In genomic region chr14:53670701-53671100, GRCh38 we compare ENCODE assay signal across 14 cellular contexts.
A peak's percentile ranks its signal among the peaks of the same experiment; 100 is the strongest.
DNase-seq lines count a peak whose midpoint lies in the region; ATAC-seq and TF ChIP-seq lines count a peak whose summit lies in the region.
"Had no signal": no experiment of that assay in that cellular context is flagged by ENCODE, and none has a peak within 500 bp of the region (broad histone marks: within the 10 kb centered on the region; RNA-seq: fewer than 3 reads in every experiment).

No MANE protein-coding gene starts in this region.

- no peak overlapping the region for H2BK5ac ChIP-seq in IMR-90 (ENCODE audit: low read depth, low read length, poor library complexity, severe bottlenecking)

- in situ Hi-C loops in IMR-90 (cut with MboI; ENCODE audit: low sequenced_read_pairs) = no loop called here
- in situ Hi-C loops in astrocyte of the cerebellum (cut with HindIII; ENCODE audit: low sequenced_read_pairs) = no loop called here

- no peak overlapping the region for H4K91ac ChIP-seq in IMR-90 (ENCODE audit: insufficient read depth, low read depth, low read length)

- no peak overlapping the region for H3K27ac ChIP-seq in AG04450 (ENCODE audit: low read depth, low read length)
- no peak overlapping the region for H3K27ac ChIP-seq in IMR-90 (ENCODE audit: insufficient read depth, low read length)
- H3K27ac ChIP-seq in coronary artery = no peak overlapping the region
- no peak overlapping the region for H3K27ac ChIP-seq in spleen
- no peak overlapping the region for H3K27ac ChIP-seq in prostate gland
- H3K27ac ChIP-seq: tibial nerve had no signal

- H4K5ac ChIP-seq in IMR-90 (ENCODE audit: low read depth, low read length) = no peak overlapping the region

- H3K14ac ChIP-seq in IMR-90 (replicated peaks; ENCODE audit: low read depth, low read length) = no peak overlapping the region

- H3K79me1 ChIP-seq in IMR-90 (ENCODE audit: low read depth in 1 of 2, low read length in 2 of 2) = no peaks in the 10 kb centered on the region

- ATAC-seq in IMR-90 (ENCODE audit: low read depth) (peak; percentile 100), GM21381 (IDR thresholded peaks at IDR 0.05; ENCODE audit: unreplicated experiment) (no peak)
- ATAC-seq: sciatic nerve had no signal

- H3K9me3 ChIP-seq in AG04450 (ENCODE audit: control insufficient read depth, insufficient read depth, low read length) = no peaks in the 10 kb centered on the region
- no peaks in the 10 kb centered on the region for H3K9me3 ChIP-seq in IMR-90 (ENCODE audit: control insufficient read depth, insufficient read depth, low read length)
- peaks cover 0 to 9% (median 0%) of the 10 kb centered on the region in 8 donors for H3K9me3 ChIP-seq in spleen
- H3K9me3 ChIP-seq in prostate gland = no peaks in the 10 kb centered on the region

- dilution Hi-C loops in IMR-90 (cut with HindIII; ENCODE audit: low sequenced_read_pairs, unreplicated experiment) = no loop called here

- H3K4me1 ChIP-seq in IMR-90 (ENCODE audit: control insufficient read depth, insufficient read depth, low read length) (peaks cover 4% of the 10 kb centered on the region; the same call in 1 of the 2 replicates), spleen (no peaks in the 10 kb centered on the region), prostate gland (replicated peaks) (no peaks in the 10 kb centered on the region)
- H3K4me1 ChIP-seq: tibial nerve had no signal

- no peak overlapping the region for H3K56ac ChIP-seq in IMR-90 (ENCODE audit: extremely low read depth, insufficient read depth, low read length)

- no peak overlapping the region for H2AFZ ChIP-seq in IMR-90 (replicated peaks; ENCODE audit: low read length, poor library complexity)

- H2AK9ac ChIP-seq in IMR-90 (replicated peaks; ENCODE audit: low read depth, low read length, poor library complexity) = no peak overlapping the region

- BruUV-seq in IMR-90 (replicated peaks; lab: Mats Ljungman, UMichigan) = no TSS peak

- H3K23ac ChIP-seq in IMR-90 (ENCODE audit: low read depth, low read length) = no peak overlapping the region

- intact Hi-C loops in IMR-90 (cut with micrococcal nuclease) = loop anchor here (5.0 kb wide), 2 partner anchors 282 to 507 kb away; no protein-coding TSS in a partner anchor
- intact Hi-C loops in spleen (cut with DNase I; ENCODE audit: low total_unique reads) = no loop called here
- intact Hi-C loops in prostate gland (cut with DNase I) = no loop called here

- no peak for TF ChIP-seq RAD21 in IMR-90 (IDR thresholded peaks at IDR 0.05; ENCODE audit: low read length)

- CTCF ChIA-PET in AG04450 (lab: Charles Lee) = no interaction called here
- CTCF ChIA-PET in IMR-90 (lab: Yijun Ruan, JAX) = interaction anchor here (1.8 kb wide), 1 partner anchor 15 kb away, joined by 3 read pairs; no protein-coding TSS in a partner anchor

- no peak overlapping the region for H2BK15ac ChIP-seq in IMR-90 (ENCODE audit: low read depth, low read length)

- H3K27me3 ChIP-seq in AG04450 (ENCODE audit: control insufficient read depth, insufficient read depth, low read length) = no peaks in the 10 kb centered on the region
- H3K27me3 ChIP-seq in IMR-90 (ENCODE audit: control insufficient read depth, insufficient read depth, low read length) = peaks cover 8% of the 10 kb centered on the region
- H3K27me3 ChIP-seq in spleen (replicated peaks in 1 of 7) = no peaks in the 10 kb centered on the region
- no peaks in the 10 kb centered on the region for H3K27me3 ChIP-seq in prostate gland (replicated peaks; ENCODE audit: insufficient read depth)
- H3K27me3 ChIP-seq: tibial nerve had no signal

- H3K36me3 ChIP-seq in IMR-90 (ENCODE audit: control insufficient read depth, insufficient read depth, low read length) (no peaks in the 10 kb centered on the region), spleen (no peaks in the 10 kb centered on the region), prostate gland (no peaks in the 10 kb centered on the region)
- H3K36me3 ChIP-seq: tibial nerve had no signal

- H3K4me3 ChIP-seq in AG04450 (ENCODE audit: low read depth, low read length) (no peak overlapping the region), IMR-90 (ENCODE audit: insufficient read depth, low read depth, low read length) (no peak overlapping the region), astrocyte of the cerebellum (ENCODE audit: low read depth, low read length) (no peak overlapping the region), coronary artery (no peak overlapping the region), spleen (no peak overlapping the region), prostate gland (no peak overlapping the region)
- H3K4me3 ChIP-seq: tibial nerve had no signal

- 0 out of 2 replicates have a peak overlapping the region, but pooled peaks have one; percentile 18 for H2BK20ac ChIP-seq in IMR-90 (ENCODE audit: low read depth, low read length)

- no peak for TF ChIP-seq POLR2A in IMR-90 (IDR thresholded peaks at IDR 0.05; ENCODE audit: low read depth, low read length)
- TF ChIP-seq POLR2A in spleen (IDR thresholded peaks at IDR 0.05) = no peak
- TF ChIP-seq POLR2A in prostate gland (IDR thresholded peaks at IDR 0.05) = no peak

- POLR2A ChIA-PET in AG04450 (lab: Yijun Ruan, JAX) = no interaction called here
- POLR2A ChIA-PET in IMR-90 (lab: Charles Lee; ENCODE audit: unreplicated experiment) = no interaction called here

- TF ChIP-seq CTCF in AG04450 (IDR thresholded peaks at IDR 0.05; ENCODE audit: low read depth, low read length) (no peak), IMR-90 (conservative IDR thresholded peaks at IDR 0.05; ENCODE audit: low read depth, low read length) (no peak), astrocyte of the cerebellum (IDR thresholded peaks at IDR 0.05; ENCODE audit: low read depth, low read length, missing control alignments) (no peak), coronary artery (IDR thresholded peaks at IDR 0.05) (no peak), spleen (IDR thresholded peaks at IDR 0.05 in 8 of 11, conservative IDR thresholded peaks at IDR 0.05 in 3 of 11) (no peak), prostate gland (IDR thresholded peaks at IDR 0.05) (no peak)

- H3K18ac ChIP-seq in IMR-90 (ENCODE audit: low read depth, low read length) = no peak overlapping the region

- no peaks in the 10 kb centered on the region for H3K9me1 ChIP-seq in IMR-90 (ENCODE audit: insufficient read depth, low read length)

- DNase-seq in AG04450 (ENCODE audit: low read depth, low spot score) (peak; percentile 21), IMR-90 (peak; percentile 89), astrocyte of the cerebellum (ENCODE audit: low read depth) (peak; percentile 64), iris pigment epithelial cell (ENCODE audit: low read depth) (peak; percentile 89), coronary artery (ENCODE audit: low spot score) (no peak), spleen (no peak), prostate gland (ENCODE audit: low spot score) (no peak)
- DNase-seq: activated naive CD8-positive, alpha-beta T cell treated with anti-CD3 and anti-CD28 coated beads, Interleukin-2, amount 10 ng/mL, durations not matched to agents 7 days and 5 days; AML-193; endodermal cell; NCI-H2029 had no signal

- no peak overlapping the region for H2AK5ac ChIP-seq in IMR-90 (ENCODE audit: low read depth, low read length)

- H4K20me1 ChIP-seq in IMR-90 (ENCODE audit: insufficient read depth, low read length) = no peaks in the 10 kb centered on the region

- H3K4me2 ChIP-seq in IMR-90 (ENCODE audit: low read depth, low read length) = peak overlapping the region; percentile 60; the same call in 1 of the 2 replicates

- H4K8ac ChIP-seq in IMR-90 (ENCODE audit: low read depth in 2 of 2, low read length in 2 of 2) = no peak overlapping the region

- no peak overlapping the region for H3K9ac ChIP-seq in IMR-90 (ENCODE audit: low read depth, low read length)

- H3K4ac ChIP-seq in IMR-90 (ENCODE audit: low read depth, low read length) = no peak overlapping the region

- no peak overlapping the region for H2BK120ac ChIP-seq in IMR-90 (ENCODE audit: low read depth, low read length)

TF ChIP-seq in IMR-90, 13 proteins besides CTCF, POLR2A, EP300 and RAD21:
- TF ChIP-seq FOS (IDR thresholded peaks at IDR 0.05; ENCODE audit: low read depth, low read length) (peak; percentile 62), CEBPB (IDR thresholded peaks at IDR 0.05; ENCODE audit: low read depth, low read length) (0 out of 2 replicates have a peak, but pooled peaks have one; percentile 18), SMC3 (IDR thresholded peaks at IDR 0.05; ENCODE audit: low read depth, low read length) (no peak), RFX5 (IDR thresholded peaks at IDR 0.05; ENCODE audit: low read depth, low read length) (no peak), RCOR1 (IDR thresholded peaks at IDR 0.05; ENCODE audit: insufficient replicate concordance, low read length) (no peak), NFE2L2 (IDR thresholded peaks at IDR 0.05; ENCODE audit: low read depth, low read length) (peak; percentile 37; the same call in 1 of the 2 replicates), BHLHE40 (IDR thresholded peaks at IDR 0.05; ENCODE audit: low read depth, low read length) (0 out of 2 replicates have a peak, but pooled peaks have one; percentile 8), MXI1 (IDR thresholded peaks at IDR 0.05; ENCODE audit: borderline replicate concordance, low read depth, low read length) (no peak), CHD1 (IDR thresholded peaks at IDR 0.05; ENCODE audit: low read depth, low read length) (no peak), MAFK (IDR thresholded peaks at IDR 0.05; ENCODE audit: low read depth, low read length) (no peak), MAZ (IDR thresholded peaks at IDR 0.05; ENCODE audit: borderline replicate concordance, low read depth, low read length) (no peak)
- TF ChIP-seq, protein P1, sequence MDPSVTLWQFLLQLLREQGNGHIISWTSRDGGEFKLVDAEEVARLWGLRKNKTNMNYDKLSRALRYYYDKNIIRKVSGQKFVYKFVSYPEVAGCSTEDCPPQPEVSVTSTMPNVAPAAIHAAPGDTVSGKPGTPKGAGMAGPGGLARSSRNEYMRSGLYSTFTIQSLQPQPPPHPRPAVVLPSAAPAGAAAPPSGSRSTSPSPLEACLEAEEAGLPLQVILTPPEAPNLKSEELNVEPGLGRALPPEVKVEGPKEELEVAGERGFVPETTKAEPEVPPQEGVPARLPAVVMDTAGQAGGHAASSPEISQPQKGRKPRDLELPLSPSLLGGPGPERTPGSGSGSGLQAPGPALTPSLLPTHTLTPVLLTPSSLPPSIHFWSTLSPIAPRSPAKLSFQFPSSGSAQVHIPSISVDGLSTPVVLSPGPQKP (IDR thresholded peaks at IDR 0.05; ENCODE audit: borderline replicate concordance, low read depth, low read length) = no peak
- TF ChIP-seq, protein P2, sequence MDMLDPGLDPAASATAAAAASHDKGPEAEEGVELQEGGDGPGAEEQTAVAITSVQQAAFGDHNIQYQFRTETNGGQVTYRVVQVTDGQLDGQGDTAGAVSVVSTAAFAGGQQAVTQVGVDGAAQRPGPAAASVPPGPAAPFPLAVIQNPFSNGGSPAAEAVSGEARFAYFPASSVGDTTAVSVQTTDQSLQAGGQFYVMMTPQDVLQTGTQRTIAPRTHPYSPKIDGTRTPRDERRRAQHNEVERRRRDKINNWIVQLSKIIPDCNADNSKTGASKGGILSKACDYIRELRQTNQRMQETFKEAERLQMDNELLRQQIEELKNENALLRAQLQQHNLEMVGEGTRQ (IDR thresholded peaks at IDR 0.05; ENCODE audit: low read depth, low read length) = no peak

Comparison
In these comparisons a context has a peak if more than half of its experiments do, and no peak if none do; other contexts are left out.
1. DNase-seq: peak in AG04450 (single experiment), IMR-90 (single experiment), astrocyte of the cerebellum (single experiment) and iris pigment epithelial cell (single experiment); none in coronary artery (single experiment), spleen (single experiment) and prostate gland (single experiment).